In genomic region chr17:76427457-76428231, GRCh38 we compare ENCODE assay signal across 11 cellular contexts. TPM values are rescaled to one million over a fixed set of nuclear protein-coding genes. Genes with fewer than 3 reads are reported as not detected.
DNase-seq lines count a peak whose midpoint lies in the region; ATAC-seq and TF ChIP-seq lines count a peak whose summit lies in the region.
"Had no signal": no experiment of that assay in that cellular context is flagged by ENCODE, and none has a peak within 500 bp of the region (broad histone marks: within the 10 kb centered on the region; RNA-seq: fewer than 3 reads in every experiment).

No MANE protein-coding gene starts in this region.

- intact Hi-C loops in psoas muscle (cut with DNase I): no loop called here
- intact Hi-C loops in CD14-positive monocyte (cut with micrococcal nuclease): no loop called here

- H3K27ac ChIP-seq in psoas muscle: peak overlapping the region; percentile 33
- H3K27ac ChIP-seq: vagina had no signal

- H3K9me3 ChIP-seq in psoas muscle: no peaks in the 10 kb centered on the region
- H3K9me3 ChIP-seq: vagina had no signal

- no peaks in the 10 kb centered on the region for H3K36me3 ChIP-seq in psoas muscle (ENCODE audit: insufficient read depth in 1 of 2, low read depth in 1 of 2)
- H3K36me3 ChIP-seq: vagina had no signal

- 65 to 70% (median 66%) methylated on average over 9 of the region's 9 CpGs for WGBS in psoas muscle, 3 donors

- peaks cover 4 to 17% of the 10 kb centered on the region in 2 donors for H3K4me1 Mint-ChIP-seq in immature natural killer cell
- H3K4me1 Mint-ChIP-seq in CD14-positive monocyte: peaks cover 16% of the 10 kb centered on the region

- peaks cover 0 to 3% (median 0%) of the 10 kb centered on the region in 3 donors for H3K36me3 Mint-ChIP-seq in immature natural killer cell
- peaks cover 8 to 13% of the 10 kb centered on the region in 2 donors for H3K36me3 Mint-ChIP-seq in CD14-positive monocyte

- DNase-seq in EH (ENCODE audit: low read depth) (peak; percentile 79), RPMI8226 (peak; percentile 41), fibroblast of the conjunctiva (ENCODE audit: low read depth) (peak; percentile 37), psoas muscle (no peak), immature natural killer cell (no peak), NCI-H2081 (lab: John Stamatoyannopoulos, UW) (no peak), CD14-positive monocyte (ENCODE audit: low spot score) (no peak)
- DNase-seq: activated CD8-positive, alpha-beta memory T cell treated with anti-CD3 and anti-CD28 coated beads for 24 hours; islet precursor cell had no signal

- peaks cover 1 to 3% (median 2%) of the 10 kb centered on the region in 3 donors for H3K27me3 Mint-ChIP-seq in immature natural killer cell (ENCODE audit: low read depth in 3 of 3)
- no peaks in the 10 kb centered on the region for H3K27me3 Mint-ChIP-seq in CD14-positive monocyte (ENCODE audit: low read depth in 3 of 3)

- H3K4me1 ChIP-seq in psoas muscle: peaks cover 47% of the 10 kb centered on the region

- H3K9me3 Mint-ChIP-seq in immature natural killer cell: no peaks in the 10 kb centered on the region
- H3K9me3 Mint-ChIP-seq in CD14-positive monocyte: no peaks in the 10 kb centered on the region

- H3K4me3 Mint-ChIP-seq in immature natural killer cell (no peak overlapping the region), CD14-positive monocyte (no peak overlapping the region)

- no peak overlapping the region for H3K4me3 ChIP-seq in psoas muscle
- H3K4me3 ChIP-seq: vagina had no signal

- TF ChIP-seq CTCF in psoas muscle (IDR thresholded peaks at IDR 0.05): no peak
- no peak for TF ChIP-seq CTCF in CD14-positive monocyte (IDR thresholded peaks at IDR 0.05)

- H3K27ac Mint-ChIP-seq in immature natural killer cell (peak overlapping the region in 1 of 6 donors; percentile 6), CD14-positive monocyte (peak overlapping the region in 2 of 7 donors; percentile 13 to 41)

- ATAC-seq in psoas muscle: peak in 2 of 4 donors; percentile 31 to 34
- ATAC-seq in HG03442 (IDR thresholded peaks at IDR 0.05; ENCODE audit: unreplicated experiment): no peak

- no peaks in the 10 kb centered on the region for H3K27me3 ChIP-seq in psoas muscle (ENCODE audit: insufficient read depth in 3 of 3, low read length in 2 of 3)
- H3K27me3 ChIP-seq: vagina had no signal

RNA-seq across cellular contexts. Expression of gene UBE2O, which starts 25.3 kb away (rescaled TPM):
- 10 to 100 TPM; 37.3 to 45.5 (median 39.7) TPM for total RNA-seq in psoas muscle
- polyA plus RNA-seq in psoas muscle (10 to 100 TPM; 11.6 to 23.9 (median 12.3) TPM), immature natural killer cell (10 to 100 TPM in 1 of 3 donors, 1 to 10 TPM in 1, under 1 TPM in 1; 0.19 to 14.3 (median 5.2) TPM), CD14-positive monocyte (1 to 10 TPM; 1.3 to 4.5 TPM)

RNA-seq across cellular contexts. Expression of gene AANAT, which starts 39.8 kb away (rescaled TPM):
- not detected for total RNA-seq in psoas muscle
- under 1 TPM in 2 of 3 donors, not detected in 1; 0.09 to 0.13 TPM for polyA plus RNA-seq in psoas muscle
- under 1 TPM in 1 of 3 donors, not detected in 2; 0.34 TPM for polyA plus RNA-seq in immature natural killer cell
- not detected for polyA plus RNA-seq in CD14-positive monocyte
- total RNA-seq: vagina had no signal

RNA-seq across cellular contexts. Expression of gene SPHK1, which starts 43.2 kb away (rescaled TPM):
- 1 to 10 TPM in 3 of 4 donors, under 1 TPM in 1; 0.90 to 5.3 (median 2.6) TPM for total RNA-seq in psoas muscle
- polyA plus RNA-seq in psoas muscle (10 to 100 TPM in 1 of 3 donors, 1 to 10 TPM in 2; 1.3 to 21.3 (median 3.1) TPM), immature natural killer cell (1 to 10 TPM; 3.3 to 7.6 (median 6.5) TPM), CD14-positive monocyte (10 to 100 TPM; 12.9 to 19.1 TPM)

Comparison
In these comparisons a context has a peak if more than half of its experiments do, and no peak if none do; other contexts are left out.
1. DNase-seq: peak in EH (single experiment), RPMI8226 (single experiment) and fibroblast of the conjunctiva (single experiment); none in psoas muscle (0 of 2), immature natural killer cell (0 of 3), NCI-H2081 (0 of 2) and CD14-positive monocyte (single experiment).